ENCODE assay signal across 1 cellular context in genomic region chr4:26765515-26765914, GRCh38.
TF ChIP-seq lines count a peak whose summit lies in the region.

No MANE protein-coding gene starts in this region.

TF ChIP-seq in K562, 482 proteins besides CTCF, POLR2A, EP300 and RAD21 (continued from another document and continues in another):
- TF ChIP-seq, protein P1, sequence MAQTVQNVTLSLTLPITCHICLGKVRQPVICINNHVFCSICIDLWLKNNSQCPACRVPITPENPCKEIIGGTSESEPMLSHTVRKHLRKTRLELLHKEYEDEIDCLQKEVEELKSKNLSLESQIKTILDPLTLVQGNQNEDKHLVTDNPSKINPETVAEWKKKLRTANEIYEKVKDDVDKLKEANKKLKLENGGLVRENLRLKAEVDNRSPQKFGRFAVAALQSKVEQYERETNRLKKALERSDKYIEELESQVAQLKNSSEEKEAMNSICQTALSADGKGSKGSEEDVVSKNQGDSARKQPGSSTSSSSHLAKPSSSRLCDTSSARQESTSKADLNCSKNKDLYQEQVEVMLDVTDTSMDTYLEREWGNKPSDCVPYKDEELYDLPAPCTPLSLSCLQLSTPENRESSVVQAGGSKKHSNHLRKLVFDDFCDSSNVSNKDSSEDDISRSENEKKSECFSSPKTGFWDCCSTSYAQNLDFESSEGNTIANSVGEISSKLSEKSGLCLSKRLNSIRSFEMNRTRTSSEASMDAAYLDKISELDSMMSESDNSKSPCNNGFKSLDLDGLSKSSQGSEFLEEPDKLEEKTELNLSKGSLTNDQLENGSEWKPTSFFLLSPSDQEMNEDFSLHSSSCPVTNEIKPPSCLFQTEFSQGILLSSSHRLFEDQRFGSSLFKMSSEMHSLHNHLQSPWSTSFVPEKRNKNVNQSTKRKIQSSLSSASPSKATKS (CRISPR knock-in tag; IDR thresholded peaks at IDR 0.05): no peak
- TF ChIP-seq PBX2 (CRISPR knock-in tag; IDR thresholded peaks at IDR 0.05; ENCODE audit: low read depth) (no peak), PBX2 (tag; conservative IDR thresholded peaks at IDR 0.05; ENCODE audit: low read depth) (peak; percentile 26; the same call in 1 of the 2 replicates), BRD4 (IDR thresholded peaks at IDR 0.05) (no peak), ZNF695 (CRISPR knock-in tag; IDR thresholded peaks at IDR 0.05) (no peak), SETDB1 (IDR thresholded peaks at IDR 0.05; ENCODE audit: low read length) (no peak), TEAD4 (IDR thresholded peaks at IDR 0.05; ENCODE audit: low read length) (peak; percentile 43; the same call in 1 of the 2 replicates), TEAD4 (CRISPR knock-in tag; IDR thresholded peaks at IDR 0.05; ENCODE audit: borderline replicate concordance) (no peak), CTBP1 (IDR thresholded peaks at IDR 0.05; ENCODE audit: borderline replicate concordance) (peak; percentile 21; the same call in 1 of the 2 replicates), SNRNP70 (optimal IDR thresholded peaks at IDR 0.05; ENCODE audit: low read depth, low read length) (no peak), FOXP4 (CRISPR knock-in tag; IDR thresholded peaks at IDR 0.05; ENCODE audit: borderline replicate concordance) (no peak), RERE (CRISPR knock-in tag; IDR thresholded peaks at IDR 0.05; ENCODE audit: borderline replicate concordance) (no peak), RBFOX2 (IDR thresholded peaks at IDR 0.05; ENCODE audit: low read depth, low read length) (no peak), KHSRP (IDR thresholded peaks at IDR 0.05) (no peak), ZBTB26 (CRISPR knock-in tag; IDR thresholded peaks at IDR 0.05) (no peak), MAFG (tag; conservative IDR thresholded peaks at IDR 0.05) (peak; percentile 50; the same call in 1 of the 2 replicates), KDM1A (IDR thresholded peaks at IDR 0.05) (peak; percentile 69 to 78; a peak in 3 of 4 replicates), ZNF354B (CRISPR knock-in tag; IDR thresholded peaks at IDR 0.05) (no peak), SMAD1 (IDR thresholded peaks at IDR 0.05; ENCODE audit: low read depth, low read length, partially characterized antibody) (no peak), NR2F6 (CRISPR knock-in tag; IDR thresholded peaks at IDR 0.05) (no peak), BACH1 (tag; IDR thresholded peaks at IDR 0.05) (0 out of 2 replicates have a peak, but pooled peaks have one; percentile 50), ASH1L (IDR thresholded peaks at IDR 0.05; ENCODE audit: borderline replicate concordance, low read depth, partially characterized antibody) (no peak), FOXJ3 (CRISPR knock-in tag; IDR thresholded peaks at IDR 0.05) (no peak), ZNF384 (IDR thresholded peaks at IDR 0.05; ENCODE audit: low read depth, low read length) (0 out of 2 replicates have a peak, but pooled peaks have one; percentile 20), CBX5 (IDR thresholded peaks at IDR 0.05; ENCODE audit: borderline replicate concordance, low read depth) (no peak), MAFK (IDR thresholded peaks at IDR 0.05; ENCODE audit: low read length) (0 out of 2 replicates have a peak, but pooled peaks have one; percentile 27), PML (IDR thresholded peaks at IDR 0.05; ENCODE audit: low read length) (no peak), RBM34 (IDR thresholded peaks at IDR 0.05; ENCODE audit: borderline replicate concordance, insufficient read depth, low read length) (no peak), DPF2 (IDR thresholded peaks at IDR 0.05) (peak; percentile 47; the same call in 1 of the 2 replicates), ZNF184 (CRISPR knock-in tag; IDR thresholded peaks at IDR 0.05) (no peak), EGR1 (conservative IDR thresholded peaks at IDR 0.05) (no peak), ZEB2 (IDR thresholded peaks at IDR 0.05) (0 out of 2 replicates have a peak, but pooled peaks have one; percentile 49), ZFPM2 (CRISPR knock-in tag; IDR thresholded peaks at IDR 0.05) (no peak), C11orf30 (IDR thresholded peaks at IDR 0.05; ENCODE audit: low read depth) (peak; percentile 50), ZBTB1 (CRISPR knock-in tag; IDR thresholded peaks at IDR 0.05; ENCODE audit: borderline replicate concordance, low read depth) (no peak), JUN (IDR thresholded peaks at IDR 0.05; ENCODE audit: borderline replicate concordance, low read depth, low read length) (peak; percentile 74), JUN (CRISPR knock-in tag; IDR thresholded peaks at IDR 0.05; ENCODE audit: borderline replicate concordance) (no peak), DACH1 (IDR thresholded peaks at IDR 0.05; ENCODE audit: partially characterized antibody) (peak; percentile 75), NRF1 (conservative IDR thresholded peaks at IDR 0.05 in 1 of 2, IDR thresholded peaks at IDR 0.05 in 1 of 2) (0 out of 4 replicates have a peak, but pooled peaks of 1 of the 2 experiments have one; percentile 10), POLR2H (tag; IDR thresholded peaks at IDR 0.05; ENCODE audit: low read depth) (no peak)
- TF ChIP-seq, protein P2, sequence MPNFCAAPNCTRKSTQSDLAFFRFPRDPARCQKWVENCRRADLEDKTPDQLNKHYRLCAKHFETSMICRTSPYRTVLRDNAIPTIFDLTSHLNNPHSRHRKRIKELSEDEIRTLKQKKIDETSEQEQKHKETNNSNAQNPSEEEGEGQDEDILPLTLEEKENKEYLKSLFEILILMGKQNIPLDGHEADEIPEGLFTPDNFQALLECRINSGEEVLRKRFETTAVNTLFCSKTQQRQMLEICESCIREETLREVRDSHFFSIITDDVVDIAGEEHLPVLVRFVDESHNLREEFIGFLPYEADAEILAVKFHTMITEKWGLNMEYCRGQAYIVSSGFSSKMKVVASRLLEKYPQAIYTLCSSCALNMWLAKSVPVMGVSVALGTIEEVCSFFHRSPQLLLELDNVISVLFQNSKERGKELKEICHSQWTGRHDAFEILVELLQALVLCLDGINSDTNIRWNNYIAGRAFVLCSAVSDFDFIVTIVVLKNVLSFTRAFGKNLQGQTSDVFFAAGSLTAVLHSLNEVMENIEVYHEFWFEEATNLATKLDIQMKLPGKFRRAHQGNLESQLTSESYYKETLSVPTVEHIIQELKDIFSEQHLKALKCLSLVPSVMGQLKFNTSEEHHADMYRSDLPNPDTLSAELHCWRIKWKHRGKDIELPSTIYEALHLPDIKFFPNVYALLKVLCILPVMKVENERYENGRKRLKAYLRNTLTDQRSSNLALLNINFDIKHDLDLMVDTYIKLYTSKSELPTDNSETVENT (CRISPR knock-in tag; IDR thresholded peaks at IDR 0.05): no peak
- TF ChIP-seq, protein P3, sequence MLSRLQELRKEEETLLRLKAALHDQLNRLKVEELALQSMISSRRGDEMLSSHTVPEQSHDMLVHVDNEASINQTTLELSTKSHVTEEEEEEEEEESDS (CRISPR knock-in tag; IDR thresholded peaks at IDR 0.05): no peak
- TF ChIP-seq, protein P4, sequence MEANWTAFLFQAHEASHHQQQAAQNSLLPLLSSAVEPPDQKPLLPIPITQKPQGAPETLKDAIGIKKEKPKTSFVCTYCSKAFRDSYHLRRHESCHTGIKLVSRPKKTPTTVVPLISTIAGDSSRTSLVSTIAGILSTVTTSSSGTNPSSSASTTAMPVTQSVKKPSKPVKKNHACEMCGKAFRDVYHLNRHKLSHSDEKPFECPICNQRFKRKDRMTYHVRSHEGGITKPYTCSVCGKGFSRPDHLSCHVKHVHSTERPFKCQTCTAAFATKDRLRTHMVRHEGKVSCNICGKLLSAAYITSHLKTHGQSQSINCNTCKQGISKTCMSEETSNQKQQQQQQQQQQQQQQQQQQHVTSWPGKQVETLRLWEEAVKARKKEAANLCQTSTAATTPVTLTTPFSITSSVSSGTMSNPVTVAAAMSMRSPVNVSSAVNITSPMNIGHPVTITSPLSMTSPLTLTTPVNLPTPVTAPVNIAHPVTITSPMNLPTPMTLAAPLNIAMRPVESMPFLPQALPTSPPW (CRISPR knock-in tag; IDR thresholded peaks at IDR 0.05): 0 out of 2 replicates have a peak, but pooled peaks have one; percentile 36
- TF ChIP-seq, protein P5, sequence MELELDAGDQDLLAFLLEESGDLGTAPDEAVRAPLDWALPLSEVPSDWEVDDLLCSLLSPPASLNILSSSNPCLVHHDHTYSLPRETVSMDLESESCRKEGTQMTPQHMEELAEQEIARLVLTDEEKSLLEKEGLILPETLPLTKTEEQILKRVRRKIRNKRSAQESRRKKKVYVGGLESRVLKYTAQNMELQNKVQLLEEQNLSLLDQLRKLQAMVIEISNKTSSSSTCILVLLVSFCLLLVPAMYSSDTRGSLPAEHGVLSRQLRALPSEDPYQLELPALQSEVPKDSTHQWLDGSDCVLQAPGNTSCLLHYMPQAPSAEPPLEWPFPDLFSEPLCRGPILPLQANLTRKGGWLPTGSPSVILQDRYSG (tag; conservative IDR thresholded peaks at IDR 0.05; ENCODE audit: low read depth): no peak
